8 cellular contexts compared by ENCODE assay signal in genomic region chr10:11757820-11758463, GRCh38. TPM values are rescaled to one million over a fixed set of nuclear protein-coding genes. Genes with fewer than 3 reads are reported as not detected.
DNase-seq lines count a peak whose midpoint lies in the region; ATAC-seq, FAIRE-seq and TF ChIP-seq lines count a peak whose summit lies in the region.

No MANE protein-coding gene starts in this region.

- no peaks in the 10 kb centered on the region for H3K9me3 Mint-ChIP-seq in activated T-cell treated with anti-CD3 and anti-CD28 coated beads, Interleukin-2, amount 50 U/mL, for 4 hours

- H2AFZ ChIP-seq in fibroblast of lung (ENCODE audit: low read length) (no peak overlapping the region), neural cell (ENCODE audit: low read depth, low read length) (no peak overlapping the region)

- H3K4me3 ChIP-seq in fibroblast of lung (replicated peaks in 1 of 4; ENCODE audit: control extremely low read depth in 1 of 4, insufficient read depth in 1 of 4, low read depth in 3 of 4, low read length in 4 of 4) (no peak overlapping the region), neural cell (ENCODE audit: low read length) (no peak overlapping the region)

- no peaks in the 10 kb centered on the region for H3F3A ChIP-seq in neural cell (ENCODE audit: insufficient read depth, low read length, poor library complexity, severe bottlenecking)

- no peak overlapping the region for H3K9ac ChIP-seq in fibroblast of lung (ENCODE audit: insufficient read depth, low read length)
- no peak overlapping the region for H3K9ac ChIP-seq in neural cell (ENCODE audit: low read length)

- peak; percentile 77 for FAIRE-seq in HTR-8/SVneo (lab: Jason Lieb, UNC)

- ATAC-seq in GM21447 (IDR thresholded peaks at IDR 0.05; ENCODE audit: unreplicated experiment) = peak; percentile 98
- peak; percentile 96 to 97 for ATAC-seq in activated T-cell treated with anti-CD3 and anti-CD28 coated beads, Interleukin-2, amount 50 U/mL, for 4 hours

- no peaks in the 10 kb centered on the region for H4K20me1 ChIP-seq in fibroblast of lung (ENCODE audit: control insufficient read depth, extremely low read depth, insufficient read depth, low read length)
- no peaks in the 10 kb centered on the region for H4K20me1 ChIP-seq in neural cell (ENCODE audit: insufficient read depth)

- TF ChIP-seq CTCF in fibroblast of lung (conservative IDR thresholded peaks at IDR 0.05 in 1 of 2, IDR thresholded peaks at IDR 0.05 in 1 of 2; ENCODE audit: low read depth in 1 of 2, low read length in 2 of 2) (peak; percentile 90 to 97), neural cell (IDR thresholded peaks at IDR 0.05; ENCODE audit: poor library complexity, severe bottlenecking) (peak; percentile 96)

- DNase-seq in DMS53 (lab: John Stamatoyannopoulos, UW) (peak; percentile 94), HTR-8/SVneo (ENCODE audit: insufficient read length, low spot score) (peak; percentile 84), OCI-M1 (lab: John Stamatoyannopoulos, UW) (peak; percentile 91), fibroblast of lung (ENCODE audit: low read depth in 2 of 2) (peak; percentile 76 to 86)
- DNase-seq in activated T-cell treated with anti-CD3 and anti-CD28 coated beads, Interleukin-2, amount 50 U/mL, for 4 hours = peak; percentile 77
- DNase-seq in stimulated activated naive CD4-positive, alpha-beta T cell (lab: John Stamatoyannopoulos, UW) = peak; percentile 69 to 85 (median 76)

- no peak overlapping the region for H3K4me3 Mint-ChIP-seq in activated T-cell treated with anti-CD3 and anti-CD28 coated beads, Interleukin-2, amount 50 U/mL, for 4 hours

- H3K9me2 ChIP-seq in neural cell (ENCODE audit: insufficient read depth, low read length) = no peaks in the 10 kb centered on the region

- peak; percentile 97 for TF ChIP-seq RAD21 in neural cell (conservative IDR thresholded peaks at IDR 0.05)

- no peaks in the 10 kb centered on the region for H3K36me3 Mint-ChIP-seq in activated T-cell treated with anti-CD3 and anti-CD28 coated beads, Interleukin-2, amount 50 U/mL, for 4 hours (ENCODE audit: insufficient read depth)

- H3K4me2 ChIP-seq in fibroblast of lung (ENCODE audit: extremely low read depth, insufficient read depth, low read length) (no peak overlapping the region), neural cell (ENCODE audit: low read length) (no peak overlapping the region)

- H3K27ac ChIP-seq in fibroblast of lung (ENCODE audit: insufficient read depth, low read length) (peak overlapping the region; percentile 65), neural cell (ENCODE audit: low read length) (no peak overlapping the region)

- H3K79me2 ChIP-seq in fibroblast of lung (ENCODE audit: control insufficient read depth, insufficient read depth, low read length) (no peaks in the 10 kb centered on the region), neural cell (replicated peaks; ENCODE audit: insufficient read depth, low read length) (no peaks in the 10 kb centered on the region)

- H3K36me3 ChIP-seq in fibroblast of lung (ENCODE audit: control insufficient read depth, insufficient read depth, low read length) (no peaks in the 10 kb centered on the region), neural cell (ENCODE audit: insufficient read depth, low read length) (no peaks in the 10 kb centered on the region)

- peaks cover 2% of the 10 kb centered on the region for H3K4me1 Mint-ChIP-seq in activated T-cell treated with anti-CD3 and anti-CD28 coated beads, Interleukin-2, amount 50 U/mL, for 4 hours (ENCODE audit: low read depth)

- H3K9me3 ChIP-seq in fibroblast of lung (ENCODE audit: control insufficient read depth, insufficient read depth, low read depth, low read length) (no peaks in the 10 kb centered on the region), neural cell (ENCODE audit: low read length) (no peaks in the 10 kb centered on the region)

- peaks cover 3% of the 10 kb centered on the region for H3K4me1 ChIP-seq in fibroblast of lung (ENCODE audit: control insufficient read depth, extremely low read depth, insufficient read depth, low read length)

- H3K27me3 ChIP-seq in fibroblast of lung (ENCODE audit: control insufficient read depth, insufficient read depth, low read length) (no peaks in the 10 kb centered on the region), neural cell (ENCODE audit: insufficient read depth, low read depth, low read length) (no peaks in the 10 kb centered on the region)

- peak; percentile 24 for TF ChIP-seq EP300 in neural cell (conservative IDR thresholded peaks at IDR 0.05; ENCODE audit: poor library complexity, severe bottlenecking)

- peaks cover 1% of the 10 kb centered on the region for H3K27me3 Mint-ChIP-seq in activated T-cell treated with anti-CD3 and anti-CD28 coated beads, Interleukin-2, amount 50 U/mL, for 4 hours (ENCODE audit: low read depth)

TF ChIP-seq in neural cell, 6 proteins besides CTCF, POLR2A, EP300 and RAD21:
- TF ChIP-seq POLR2AphosphoS5 (IDR thresholded peaks at IDR 0.05) (no peak), SMC3 (conservative IDR thresholded peaks at IDR 0.05; ENCODE audit: poor library complexity) (peak; percentile 97), REST (IDR thresholded peaks at IDR 0.05; ENCODE audit: borderline replicate concordance) (no peak), MXI1 (conservative IDR thresholded peaks at IDR 0.05; ENCODE audit: poor library complexity, severe bottlenecking) (no peak), EZH2 (IDR thresholded peaks at IDR 0.05; ENCODE audit: borderline replicate concordance, insufficient read depth, low read length, poor library complexity, severe bottlenecking) (no peak), TAF1 (IDR thresholded peaks at IDR 0.05; ENCODE audit: low read depth) (no peak)

RNA-seq across cellular contexts. Expression of gene ECHDC3, which starts 15.8 kb away (rescaled TPM):
- total RNA-seq in activated T-cell treated with anti-CD3 and anti-CD28 coated beads, Interleukin-2, amount 50 U/mL, for 4 hours = 1 to 10 TPM; 1.1 to 2.0 (median 1.8) TPM
- 16.2 and 17.7 TPM in 2 replicates for total RNA-seq in fibroblast of lung
- polyA plus RNA-seq in fibroblast of lung = 6.1 and 13.8 TPM in 2 replicates
- polyA plus RNA-seq in fibroblast of lung (2012) = 6.0 and 12.9 TPM in 2 replicates
- 2.8 and 26.5 TPM in 2 replicates for polyA minus RNA-seq in fibroblast of lung (ENCODE audit: low replicate concordance)
- polyA plus RNA-seq in neural cell = 0.64 TPM in 1 of 2 replicates, not detected in the other
- polyA minus RNA-seq in neural cell = not detected in 2 replicates
